ENCODE assay signal across 20 cellular contexts in genomic region chr7:100572949-100573675, GRCh38. TPM values are rescaled to one million over a fixed set of nuclear protein-coding genes. Genes with fewer than 3 reads are reported as not detected.
"Had no signal": no experiment of that assay in that cellular context is flagged by ENCODE, and none has a peak within 500 bp of the region (broad histone marks: within the 10 kb centered on the region; RNA-seq: fewer than 3 reads in every experiment).

No MANE protein-coding gene starts in this region.

- H3K27me3 Mint-ChIP-seq: activated CD4-positive, alpha-beta memory T cell treated with anti-CD3 and anti-CD28 coated beads, Interleukin-2, amount 10 ng/mL, durations not matched to agents 7 days and 5 days; activated CD8-positive, alpha-beta memory T cell treated with anti-CD3 and anti-CD28 coated beads, Interleukin-2, amount 10 ng/mL, durations not matched to agents 7 days and 5 days had no signal

- H3K4me2 ChIP-seq: neural progenitor cell, smooth muscle cell had no signal

- H3K27ac ChIP-seq: brain microvascular endothelial cell, dorsolateral prefrontal cortex, left ventricle myocardium inferior, neural progenitor cell, pancreas, tibial artery had no signal

- H3K9me3 ChIP-seq: left ventricle myocardium inferior, pancreas, tibial artery had no signal

- H3K4me3 ChIP-seq: dorsolateral prefrontal cortex, left ventricle myocardium inferior, neural progenitor cell, pancreas, smooth muscle cell, tibial artery had no signal

- H3K36me3 ChIP-seq: neural progenitor cell had no signal

- H3K4me3 Mint-ChIP-seq: activated CD4-positive, alpha-beta memory T cell treated with anti-CD3 and anti-CD28 coated beads, Interleukin-2, amount 10 ng/mL, durations not matched to agents 7 days and 5 days; activated CD8-positive, alpha-beta memory T cell treated with anti-CD3 and anti-CD28 coated beads, Interleukin-2, amount 10 ng/mL, durations not matched to agents 7 days and 5 days; immature natural killer cell; neural progenitor cell had no signal

- H3K27ac Mint-ChIP-seq: activated CD4-positive, alpha-beta memory T cell treated with anti-CD3 and anti-CD28 coated beads, Interleukin-2, amount 10 ng/mL, durations not matched to agents 7 days and 5 days; activated CD8-positive, alpha-beta memory T cell treated with anti-CD3 and anti-CD28 coated beads, Interleukin-2, amount 10 ng/mL, durations not matched to agents 7 days and 5 days; immature natural killer cell; neural progenitor cell had no signal

- H3K27me3 ChIP-seq: brain microvascular endothelial cell, pancreas, tibial artery had no signal

- H2AFZ ChIP-seq: neural progenitor cell had no signal

- H3K9me3 Mint-ChIP-seq: activated CD4-positive, alpha-beta memory T cell treated with anti-CD3 and anti-CD28 coated beads, Interleukin-2, amount 10 ng/mL, durations not matched to agents 7 days and 5 days; immature natural killer cell; neural progenitor cell had no signal

- ATAC-seq: activated CD8-positive, alpha-beta memory T cell treated with anti-CD3 and anti-CD28 coated beads, Interleukin-2, amount 10 ng/mL, durations not matched to agents 7 days and 5 days; pancreas; sciatic nerve had no signal

- DNase-seq: activated CD4-positive, alpha-beta memory T cell treated with anti-CD3 and anti-CD28 coated beads, Interleukin-2, amount 10 ng/mL, durations not matched to agents 7 days and 5 days; activated CD4-positive, alpha-beta T cell treated with anti-CD3 and anti-CD28 coated beads for 48 hours; activated CD4-positive, CD25-positive, alpha-beta regulatory T cell; activated CD8-positive, alpha-beta memory T cell treated with anti-CD3 and anti-CD28 coated beads, Interleukin-2, amount 10 ng/mL, durations not matched to agents 7 days and 5 days; activated naive CD4-positive, alpha-beta T cell treated with anti-CD3 and anti-CD28 coated beads, Interleukin-2, amount 50 U/mL, for 16 hours; brain microvascular endothelial cell; central memory CD4-positive, alpha-beta T cell; dorsolateral prefrontal cortex; immature natural killer cell; kidney glomerular epithelial cell; left ventricle myocardium inferior; mammary epithelial cell; stimulated activated CD4-positive, alpha-beta T cell treated with anti-CD3 and anti-CD28 coated beads, Interleukin-4, amount 100 ng/mL, for 4 hours; stimulated activated naive CD4-positive, alpha-beta T cell had no signal

RNA-seq across cellular contexts. Expression of gene SAP25, which starts 0.6 kb away (rescaled TPM):
- total RNA-seq: frontal cortex, smooth muscle cell had no signal
- polyA plus RNA-seq: immature natural killer cell had no signal
